18 cellular contexts compared by ENCODE assay signal in genomic region chr1:10068605-10069294, GRCh38. TPM values are rescaled to one million over a fixed set of nuclear protein-coding genes. Genes with fewer than 3 reads are reported as not detected.
A peak's percentile ranks its signal among the peaks of the same experiment; 100 is the strongest.
DNase-seq lines count a peak whose midpoint lies in the region; ATAC-seq and TF ChIP-seq lines count a peak whose summit lies in the region.
"Had no signal": no experiment of that assay in that cellular context is flagged by ENCODE, and none has a peak within 500 bp of the region (broad histone marks: within the 10 kb centered on the region; RNA-seq: fewer than 3 reads in every experiment).

No MANE protein-coding gene starts in this region.

- DNase-seq in left ventricle myocardium inferior, result no peak
- DNase-seq in heart right ventricle, result no peak
- DNase-seq in dorsolateral prefrontal cortex, result no peak
- DNase-seq in mesothelial cell of epicardium (ENCODE audit: low spot score in 2 of 2, unreplicated experiment in 2 of 2), result no peak
- no peak for DNase-seq in vagina (ENCODE audit: extremely low spot score in 2 of 2)
- DNase-seq in NCI-H2171 treated with DMSO at 0.1 percent for 48 hours (lab: John Stamatoyannopoulos, UW), result no peak
- no peak for DNase-seq in hippocampal formation (lab: John Stamatoyannopoulos, UW)
- DNase-seq: activated CD4-positive, alpha-beta memory T cell treated with anti-CD3 and anti-CD28 coated beads, Interleukin-2, amount 10 ng/mL, durations not matched to agents 7 days and 5 days; activated T-cell treated with anti-CD3 and anti-CD28 coated beads, Interleukin-2, amount 50 U/mL, for 72 hours; CD4-positive, CD25-positive, alpha-beta regulatory T cell; DMS79 treated with DMSO at 0.1 percent for 48 hours; NCI-H1092; NCI-H2081 treated with DMSO at 0.1 percent for 48 hours; NCI-H774 had no signal

- 83 to 84% methylated on average over 6 of the region's 6 CpGs for whole genome bisulfite sequencing in heart right ventricle, 2 donors

- peak overlapping the region; percentile 71 for H3K27ac Mint-ChIP-seq in mesothelial cell of epicardium
- H3K27ac Mint-ChIP-seq: activated CD4-positive, alpha-beta memory T cell treated with anti-CD3 and anti-CD28 coated beads, Interleukin-2, amount 10 ng/mL, durations not matched to agents 7 days and 5 days; activated T-cell treated with anti-CD3 and anti-CD28 coated beads, Interleukin-2, amount 50 U/mL, for 72 hours had no signal

- no peak overlapping the region for H3K4me3 ChIP-seq in left ventricle myocardium inferior
- H3K4me3 ChIP-seq in heart right ventricle, result no peak overlapping the region
- no peak overlapping the region for H3K4me3 ChIP-seq in dorsolateral prefrontal cortex
- no peak overlapping the region for H3K4me3 ChIP-seq in vagina
- H3K4me3 ChIP-seq: upper lobe of right lung had no signal

- TF ChIP-seq CTCF in left ventricle myocardium inferior (IDR thresholded peaks at IDR 0.05; ENCODE audit: borderline replicate concordance), result no peak
- TF ChIP-seq CTCF in heart right ventricle (IDR thresholded peaks at IDR 0.05), result no peak
- no peak for TF ChIP-seq CTCF in dorsolateral prefrontal cortex (IDR thresholded peaks at IDR 0.05 in 54 of 56, conservative IDR thresholded peaks at IDR 0.05 in 2 of 56; ENCODE audit: low read depth in 1 of 56, partially characterized antibody in 56 of 56)
- TF ChIP-seq CTCF in mesothelial cell of epicardium (IDR thresholded peaks at IDR 0.05; ENCODE audit: unreplicated experiment), result no peak
- TF ChIP-seq CTCF in vagina (IDR thresholded peaks at IDR 0.05), result no peak

- no peaks in the 10 kb centered on the region for H3K27me3 ChIP-seq in left ventricle myocardium inferior (ENCODE audit: low read depth)
- H3K27me3 ChIP-seq in heart right ventricle, result no peaks in the 10 kb centered on the region
- no peaks in the 10 kb centered on the region for H3K27me3 ChIP-seq in dorsolateral prefrontal cortex
- H3K27me3 ChIP-seq in vagina, result no peaks in the 10 kb centered on the region
- H3K27me3 ChIP-seq: upper lobe of right lung had no signal

- intact Hi-C loops in left ventricle myocardium inferior (cut with micrococcal nuclease) (no loop called here), heart right ventricle (cut with DNase I) (loop anchor here in 2 of 10 donors (5.0 to 10.0 kb wide), 2 partner anchors 39 to 626 kb away; no protein-coding TSS in a partner anchor), dorsolateral prefrontal cortex (cut with DNase I) (no loop called here), vagina (cut with DNase I) (no loop called here)

- H3K4me1 Mint-ChIP-seq in mesothelial cell of epicardium, result peaks cover 36% of the 10 kb centered on the region

- H3K36me3 Mint-ChIP-seq in mesothelial cell of epicardium, result peaks cover 5% of the 10 kb centered on the region

- H3K36me3 ChIP-seq in left ventricle myocardium inferior (peaks cover 4% of the 10 kb centered on the region), heart right ventricle (peaks cover 0 to 22% (median 0%) of the 10 kb centered on the region in 9 donors), vagina (no peaks in the 10 kb centered on the region)

- ATAC-seq in heart right ventricle (no peak), GM19395 (IDR thresholded peaks at IDR 0.05; ENCODE audit: unreplicated experiment) (no peak)
- ATAC-seq: activated T-cell treated with anti-CD3 and anti-CD28 coated beads, Interleukin-2, amount 50 U/mL, for 72 hours; Panc1; upper lobe of right lung had no signal

- H3K4me3 Mint-ChIP-seq in mesothelial cell of epicardium, result no peak overlapping the region
- H3K4me3 Mint-ChIP-seq: activated CD4-positive, alpha-beta memory T cell treated with anti-CD3 and anti-CD28 coated beads, Interleukin-2, amount 10 ng/mL, durations not matched to agents 7 days and 5 days; activated T-cell treated with anti-CD3 and anti-CD28 coated beads, Interleukin-2, amount 50 U/mL, for 72 hours; CD4-positive, CD25-positive, alpha-beta regulatory T cell; IgD-negative memory B cell had no signal

- H3K9me3 Mint-ChIP-seq in mesothelial cell of epicardium, result no peaks in the 10 kb centered on the region
- H3K9me3 Mint-ChIP-seq: activated CD4-positive, alpha-beta memory T cell treated with anti-CD3 and anti-CD28 coated beads, Interleukin-2, amount 10 ng/mL, durations not matched to agents 7 days and 5 days; activated T-cell treated with anti-CD3 and anti-CD28 coated beads, Interleukin-2, amount 50 U/mL, for 72 hours; CD4-positive, CD25-positive, alpha-beta regulatory T cell; IgD-negative memory B cell had no signal

- no peak for TF ChIP-seq POLR2A in vagina (IDR thresholded peaks at IDR 0.05)

- H3K9me3 ChIP-seq in left ventricle myocardium inferior (replicated peaks), result no peaks in the 10 kb centered on the region
- H3K9me3 ChIP-seq in heart right ventricle, result no peaks in the 10 kb centered on the region
- no peaks in the 10 kb centered on the region for H3K9me3 ChIP-seq in vagina
- H3K9me3 ChIP-seq: upper lobe of right lung had no signal

- no peaks in the 10 kb centered on the region for H3K27me3 Mint-ChIP-seq in mesothelial cell of epicardium (ENCODE audit: low read depth)
- H3K27me3 Mint-ChIP-seq: activated CD4-positive, alpha-beta memory T cell treated with anti-CD3 and anti-CD28 coated beads, Interleukin-2, amount 10 ng/mL, durations not matched to agents 7 days and 5 days; CD4-positive, CD25-positive, alpha-beta regulatory T cell; IgD-negative memory B cell had no signal

- H3K27ac ChIP-seq in left ventricle myocardium inferior (replicated peaks) (peak overlapping the region; percentile 95), heart right ventricle (peak overlapping the region in 4 of 10 donors; percentile 32 to 91 (median 71)), dorsolateral prefrontal cortex (peak overlapping the region in 47 of 59 donors; percentile 11 to 99 (median 67)), vagina (peak overlapping the region; percentile 53)
- H3K27ac ChIP-seq: upper lobe of right lung had no signal

- peaks cover 64% of the 10 kb centered on the region for H3K4me1 ChIP-seq in left ventricle myocardium inferior
- peaks cover 20 to 56% (median 47%) of the 10 kb centered on the region in 9 donors for H3K4me1 ChIP-seq in heart right ventricle
- H3K4me1 ChIP-seq in vagina, result peaks cover 61% of the 10 kb centered on the region

RNA-seq across cellular contexts. Expression of gene UBE4B, which starts 36.0 kb away (rescaled TPM):
- total RNA-seq in left ventricle myocardium inferior, result 80.3 TPM
- total RNA-seq in heart right ventricle, result 10 to 100 TPM; 59.0 to 87.3 (median 69.2) TPM
- polyA plus RNA-seq in heart right ventricle, result 10 to 100 TPM; 18.3 to 23.4 TPM
- total RNA-seq in dorsolateral prefrontal cortex, result 100 to 1,000 TPM in 1 of 120 experiments, 10 to 100 TPM in 119; 59.0 to 105 (median 78.4) TPM
- 61.3 to 64.5 TPM (median 63.7 TPM) in 3 replicates for total RNA-seq in mesothelial cell of epicardium
- total RNA-seq in vagina, result 51.1 TPM
